Comparison of ENCODE assay signal across 8 cellular contexts in the genomic region with DNA sequence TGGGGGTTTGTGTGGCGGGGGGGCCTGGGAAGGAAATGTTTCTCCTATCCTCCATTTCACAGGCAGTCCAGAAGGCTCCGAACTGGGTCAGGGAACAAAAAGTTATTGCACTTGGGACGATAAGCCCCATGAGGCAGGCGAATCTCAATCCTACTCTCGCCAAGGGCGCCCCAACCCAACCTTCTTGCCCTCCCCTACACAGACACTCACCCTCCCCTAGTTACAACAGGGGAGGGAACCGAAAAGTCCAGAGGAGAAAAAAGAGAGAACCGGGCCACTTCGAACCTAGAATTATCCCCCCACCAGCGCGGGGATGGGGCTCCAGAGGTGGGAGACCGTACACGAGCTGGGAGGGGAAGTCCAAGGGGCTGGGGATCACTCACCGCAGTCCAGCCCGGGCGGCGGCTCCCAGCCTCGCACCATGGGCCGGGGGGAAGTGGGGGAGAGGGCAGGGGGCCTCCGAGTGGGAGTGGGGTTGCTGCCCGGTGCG. TPM values are rescaled to one million over a fixed set of nuclear protein-coding genes. Genes with fewer than 3 reads are reported as not detected.
DNase-seq lines count a peak whose midpoint lies in the region; ATAC-seq and TF ChIP-seq lines count a peak whose summit lies in the region.

No MANE protein-coding gene starts in this region.

- H3K9me3 ChIP-seq in HUES48 (ENCODE audit: control insufficient read depth, insufficient read depth, low read length) = no peaks in the 10 kb centered on the region

- ATAC-seq in GM21447 (IDR thresholded peaks at IDR 0.05; ENCODE audit: unreplicated experiment) (peak; percentile 21), GM18519 (IDR thresholded peaks at IDR 0.05; ENCODE audit: low FRiP score, unreplicated experiment) (no peak)
- peak; percentile 56 for ATAC-seq in stimulated activated naive CD8-positive, alpha-beta T cell treated with anti-CD3 and anti-CD28 coated beads, Interleukin-15, amount 100 ng/mL, for 72 hours

- no peaks in the 10 kb centered on the region for H3K27me3 Mint-ChIP-seq in Calu3 (ENCODE audit: unreplicated experiment)
- no peaks in the 10 kb centered on the region for H3K27me3 Mint-ChIP-seq in stimulated activated naive CD8-positive, alpha-beta T cell treated with anti-CD3 and anti-CD28 coated beads, Interleukin-15, amount 100 ng/mL, for 72 hours

- peak overlapping the region; percentile 79 for H3K4me3 Mint-ChIP-seq in Calu3 (ENCODE audit: low read depth, unreplicated experiment)
- H3K4me3 Mint-ChIP-seq in stimulated activated naive CD8-positive, alpha-beta T cell treated with anti-CD3 and anti-CD28 coated beads, Interleukin-15, amount 100 ng/mL, for 72 hours = peak overlapping the region; percentile 89 to 94

- H3K27ac Mint-ChIP-seq in Calu3 (ENCODE audit: unreplicated experiment) = peak overlapping the region; percentile 72
- H3K27ac Mint-ChIP-seq in stimulated activated naive CD8-positive, alpha-beta T cell treated with anti-CD3 and anti-CD28 coated beads, Interleukin-15, amount 100 ng/mL, for 72 hours = peak overlapping the region; percentile 71 to 91

- peak overlapping the region; percentile 92 for H3K4me3 ChIP-seq in HUES48 (ENCODE audit: low read depth, low read length)
- H3K4me3 ChIP-seq in astrocyte of the cerebellum (ENCODE audit: low read depth, low read length) = peak overlapping the region; percentile 98

- H3K27ac ChIP-seq in HUES48 (ENCODE audit: low read depth, low read length) = peak overlapping the region; percentile 59

- H3K36me3 ChIP-seq in HUES48 (ENCODE audit: control insufficient read depth, insufficient read depth, low read length) = no peaks in the 10 kb centered on the region

- H3K9me3 Mint-ChIP-seq in Calu3 (ENCODE audit: low read depth, unreplicated experiment) = no peaks in the 10 kb centered on the region
- no peaks in the 10 kb centered on the region for H3K9me3 Mint-ChIP-seq in stimulated activated naive CD8-positive, alpha-beta T cell treated with anti-CD3 and anti-CD28 coated beads, Interleukin-15, amount 100 ng/mL, for 72 hours

- TF ChIP-seq CTCF in Calu3 (IDR thresholded peaks at IDR 0.05; ENCODE audit: unreplicated experiment) = no peak
- no peak for TF ChIP-seq CTCF in astrocyte of the cerebellum (IDR thresholded peaks at IDR 0.05; ENCODE audit: low read depth, low read length, missing control alignments)

- peak overlapping the region; percentile 62 for H3K9ac ChIP-seq in HUES48 (ENCODE audit: low read depth, low read length)

- H3K27me3 ChIP-seq in HUES48 (ENCODE audit: control insufficient read depth, insufficient read depth, low read length) = peaks cover 35% of the 10 kb centered on the region

- H3K4me1 Mint-ChIP-seq in Calu3 (ENCODE audit: low read depth, unreplicated experiment) = peaks cover 9% of the 10 kb centered on the region
- H3K4me1 Mint-ChIP-seq in stimulated activated naive CD8-positive, alpha-beta T cell treated with anti-CD3 and anti-CD28 coated beads, Interleukin-15, amount 100 ng/mL, for 72 hours = peaks cover 31% of the 10 kb centered on the region

- in situ Hi-C loops in astrocyte of the cerebellum (cut with HindIII; ENCODE audit: low sequenced_read_pairs) = no loop called here

- peaks cover 31% of the 10 kb centered on the region for H3K36me3 Mint-ChIP-seq in Calu3 (ENCODE audit: insufficient read depth, unreplicated experiment)

- CTCF ChIA-PET in Calu3 (lab: Charles Lee) = interaction anchor here (0.7 to 1.4 kb wide), 3 partner anchors 17 to 325 kb away, joined by 3 to 7 read pairs (median 4); a partner anchor contains a TSS

- DNase-seq in Calu3 (no peak), astrocyte of the cerebellum (ENCODE audit: low read depth) (no peak), inferior parietal cortex (ENCODE audit: extremely low spot score) (peak; percentile 35), DMS79 (lab: John Stamatoyannopoulos, UW) (no peak)
- DNase-seq in stimulated activated naive CD8-positive, alpha-beta T cell treated with anti-CD3 and anti-CD28 coated beads, Interleukin-15, amount 100 ng/mL, for 72 hours = no peak

- intact Hi-C loops in Calu3 (cut with micrococcal nuclease; ENCODE audit: unreplicated experiment) = no loop called here

- H3K4me1 ChIP-seq in HUES48 (ENCODE audit: control insufficient read depth, insufficient read depth, low read length) = peaks cover 12% of the 10 kb centered on the region

- BruUV-seq in Calu3 (replicated peaks; lab: Mats Ljungman, UMichigan) = no TSS peak

RNA-seq across cellular contexts. Expression of a gene that starts 0.4 kb away (rescaled TPM):
- 19.3 and 22.6 TPM in 2 replicates for total RNA-seq in Calu3 (2022)

RNA-seq across cellular contexts. Expression of a gene that starts 17.1 kb away (rescaled TPM):
- 12.8 and 16.2 TPM in 2 replicates for total RNA-seq in Calu3 (2022)

RNA-seq across cellular contexts. Expression of a gene that starts 21.1 kb away (rescaled TPM):
- total RNA-seq in Calu3 (2022) = 19.0 and 21.3 TPM in 2 replicates

RNA-seq across cellular contexts. Expression of a gene that starts 35.7 kb away (rescaled TPM):
- 173 and 181 TPM in 2 replicates for total RNA-seq in Calu3 (2022)

RNA-seq across cellular contexts. Expression of a gene that starts 47.8 kb away (rescaled TPM):
- total RNA-seq in Calu3 (2022) = not detected in 2 replicates
